Comparison of ENCODE assay signal across 8 cellular contexts in genomic region chr14:66070542-66071319, GRCh38.
DNase-seq lines count a peak whose midpoint lies in the region; ATAC-seq, FAIRE-seq and TF ChIP-seq lines count a peak whose summit lies in the region.

No MANE protein-coding gene starts in this region.

- no TSS peak for BruUV-seq in HCT116 (replicated peaks; lab: Mats Ljungman, UMichigan)

- CTCF ChIA-PET in HCT116 (lab: Charles Lee): interaction anchor here (0.6 to 2.3 kb wide), 8 partner anchors 11 to 907 kb away, joined by 3 to 10 read pairs (median 6); no protein-coding TSS in a partner anchor

- no peak overlapping the region for H2AFZ ChIP-seq in HCT116 (ENCODE audit: low read depth, low read length, poor library complexity, severe bottlenecking)

- ATAC-seq in HCT116: peak; percentile 96
- no peak for ATAC-seq in GM18907 (IDR thresholded peaks at IDR 0.05; ENCODE audit: unreplicated experiment)
- no peak for ATAC-seq in GM21717 (IDR thresholded peaks at IDR 0.05; ENCODE audit: unreplicated experiment)

- POLR2A ChIA-PET in HCT116 (lab: Charles Lee): no interaction called here

- H3K4me2 ChIP-seq in HCT116 (ENCODE audit: low read length): no peak overlapping the region

- H3K9me2 ChIP-seq in HCT116 (ENCODE audit: insufficient read depth): no peaks in the 10 kb centered on the region

- no peaks in the 10 kb centered on the region for H3K36me3 Mint-ChIP-seq in activated T-helper 2 cell treated with anti-CD3 and anti-CD28 coated beads, Interferon-gamma antibody, Interleukin-2, Interleukin-4, amounts not matched to agents 10 μg/mL and 5 μg/mL and 100 μg/mL, durations not matched to agents 14 hours and 24 hours and 36 hours (ENCODE audit: low read depth)

- TF ChIP-seq CTCF in HCT116 (IDR thresholded peaks at IDR 0.05 in 2 of 3, conservative IDR thresholded peaks at IDR 0.05 in 1 of 3; ENCODE audit: borderline replicate concordance in 1 of 3, insufficient read depth in 1 of 3, low read depth in 2 of 3, low read length in 2 of 3): peak; percentile 56 to 98 (median 94); a peak in 5 of 6 replicates

- H3K27me3 ChIP-seq in HCT116 (ENCODE audit: insufficient read depth, low read length) (no peaks in the 10 kb centered on the region), small intestine (ENCODE audit: control insufficient read depth in 2 of 2, insufficient read depth in 2 of 2, low read length in 2 of 2) (no peaks in the 10 kb centered on the region)

- no peaks in the 10 kb centered on the region for H3K4me1 ChIP-seq in HCT116 (ENCODE audit: control insufficient read depth in 1 of 2, insufficient read depth in 2 of 2, low read length in 2 of 2)
- no peaks in the 10 kb centered on the region for H3K4me1 ChIP-seq in small intestine (ENCODE audit: control insufficient read depth in 2 of 2, insufficient read depth in 1 of 2, low read depth in 1 of 2, low read length in 1 of 2)

- no peak overlapping the region for H3K27ac ChIP-seq in HCT116 (ENCODE audit: low read depth, low read length)
- H3K27ac ChIP-seq in small intestine (ENCODE audit: low read depth in 1 of 2, low read length in 1 of 2): no peak overlapping the region

- peaks cover 13% of the 10 kb centered on the region for H3K27me3 Mint-ChIP-seq in activated T-helper 2 cell treated with anti-CD3 and anti-CD28 coated beads, Interferon-gamma antibody, Interleukin-2, Interleukin-4, amounts not matched to agents 10 μg/mL and 5 μg/mL and 100 μg/mL, durations not matched to agents 14 hours and 24 hours and 36 hours (ENCODE audit: low read depth)

- DNase-seq in COLO829 (ENCODE audit: low spot score) (peak; percentile 59), HCT116 (ENCODE audit: low read depth, low spot score) (peak; percentile 35), OCI-M1 (lab: John Stamatoyannopoulos, UW) (peak; percentile 60), head of caudate nucleus (peak in 39 of 42 donors; percentile 7 to 85 (median 53)), small intestine (peak; percentile 40)
- DNase-seq in activated T-helper 2 cell treated with anti-CD3 and anti-CD28 coated beads, Interferon-gamma antibody, Interleukin-2, Interleukin-4, amounts not matched to agents 10 μg/mL and 5 μg/mL and 100 μg/mL, durations not matched to agents 14 hours and 24 hours and 36 hours (ENCODE audit: low spot score): peak; percentile 50

- H3K4me3 Mint-ChIP-seq in activated T-helper 2 cell treated with anti-CD3 and anti-CD28 coated beads, Interferon-gamma antibody, Interleukin-2, Interleukin-4, amounts not matched to agents 10 μg/mL and 5 μg/mL and 100 μg/mL, durations not matched to agents 14 hours and 24 hours and 36 hours (ENCODE audit: low read depth): no peak overlapping the region

- no peaks in the 10 kb centered on the region for H3K9me3 Mint-ChIP-seq in activated T-helper 2 cell treated with anti-CD3 and anti-CD28 coated beads, Interferon-gamma antibody, Interleukin-2, Interleukin-4, amounts not matched to agents 10 μg/mL and 5 μg/mL and 100 μg/mL, durations not matched to agents 14 hours and 24 hours and 36 hours

- H3K4me3 ChIP-seq in HCT116 (replicated peaks in 1 of 2; ENCODE audit: low read depth in 1 of 2, low read length in 2 of 2) (no peak overlapping the region), small intestine (ENCODE audit: low read depth in 1 of 2, low read length in 2 of 2) (no peak overlapping the region)

- H3K36me3 ChIP-seq in HCT116 (ENCODE audit: control insufficient read depth in 1 of 2, insufficient read depth in 2 of 2, low read length in 2 of 2): no peaks in the 10 kb centered on the region
- H3K36me3 ChIP-seq in small intestine (ENCODE audit: control insufficient read depth in 2 of 2, insufficient read depth in 2 of 2, low read length in 2 of 2): no peaks in the 10 kb centered on the region

- H3K9ac ChIP-seq in HCT116 (ENCODE audit: low read length): no peak overlapping the region

- no peaks in the 10 kb centered on the region for H3K9me3 ChIP-seq in HCT116 (ENCODE audit: control insufficient read depth in 1 of 2, insufficient read depth in 1 of 2, low read depth in 1 of 2, low read length in 2 of 2)
- no peaks in the 10 kb centered on the region for H3K9me3 ChIP-seq in small intestine (ENCODE audit: control insufficient read depth, low read depth)

- intact Hi-C loops in HCT116 (cut with micrococcal nuclease): loop anchor here (1.0 to 2.0 kb wide), 3 partner anchors 110 to 906 kb away; no protein-coding TSS in a partner anchor
- intact Hi-C loops in activated T-helper 2 cell treated with anti-CD3 and anti-CD28 coated beads, Interferon-gamma antibody, Interleukin-2, Interleukin-4, amounts not matched to agents 10 μg/mL and 5 μg/mL and 100 μg/mL, durations not matched to agents 14 hours and 24 hours and 36 hours (cut with micrococcal nuclease): loop anchor here (1.0 to 5.0 kb wide), 3 partner anchors 109 to 908 kb away; partner anchors contain the start of gene FUT8
- intact Hi-C loops in head of caudate nucleus (cut with DNase I): loop anchor here (10.0 kb wide), 1 partner anchor 116 kb away; no protein-coding TSS in a partner anchor

- FAIRE-seq in small intestine (lab: Jason Lieb, UNC): no peak

- 38 to 57% (median 51%) methylated on average over 12 of the region's 12 CpGs for WGBS in small intestine, 3 donors

- peak; percentile 81 for TF ChIP-seq RAD21 in HCT116 (IDR thresholded peaks at IDR 0.05; ENCODE audit: low read depth)

- no peak overlapping the region for H3K27ac Mint-ChIP-seq in activated T-helper 2 cell treated with anti-CD3 and anti-CD28 coated beads, Interferon-gamma antibody, Interleukin-2, Interleukin-4, amounts not matched to agents 10 μg/mL and 5 μg/mL and 100 μg/mL, durations not matched to agents 14 hours and 24 hours and 36 hours

- TF ChIP-seq POLR2A in HCT116 (IDR thresholded peaks at IDR 0.05; ENCODE audit: borderline replicate concordance, extremely low read depth, insufficient read depth, insufficient read length): no peak

- peaks cover 7% of the 10 kb centered on the region for H3K4me1 Mint-ChIP-seq in activated T-helper 2 cell treated with anti-CD3 and anti-CD28 coated beads, Interferon-gamma antibody, Interleukin-2, Interleukin-4, amounts not matched to agents 10 μg/mL and 5 μg/mL and 100 μg/mL, durations not matched to agents 14 hours and 24 hours and 36 hours (ENCODE audit: low read depth)

- RAD21 ChIA-PET in HCT116 (lab: Charles Lee; ENCODE audit: low non-redundant PET in 1 of 2, low total read pairs in 2 of 2, uncharacterized antibody in 2 of 2, unreplicated experiment in 2 of 2): no interaction called here

- no peaks in the 10 kb centered on the region for H3K79me2 ChIP-seq in HCT116 (ENCODE audit: insufficient read depth, low read length)

- H4K20me1 ChIP-seq in HCT116 (ENCODE audit: insufficient read depth): no peaks in the 10 kb centered on the region; the same call in 1 of the 2 replicates

TF ChIP-seq in HCT116, 20 proteins besides CTCF, POLR2A, EP300 and RAD21:
- TF ChIP-seq SRF (IDR thresholded peaks at IDR 0.05; ENCODE audit: low read depth) (no peak), EZH2phosphoT487 (IDR thresholded peaks at IDR 0.05; ENCODE audit: borderline replicate concordance) (no peak), ZBTB33 (IDR thresholded peaks at IDR 0.05; ENCODE audit: extremely low read depth, insufficient replicate concordance, low read length) (no peak), CEBPB (IDR thresholded peaks at IDR 0.05; ENCODE audit: low read depth) (no peak), ATF3 (IDR thresholded peaks at IDR 0.05) (no peak), JUND (IDR thresholded peaks at IDR 0.05) (no peak), REST (IDR thresholded peaks at IDR 0.05; ENCODE audit: low read depth) (no peak)
